Comparison of ENCODE assay signal across 10 cellular contexts in the genomic region with DNA sequence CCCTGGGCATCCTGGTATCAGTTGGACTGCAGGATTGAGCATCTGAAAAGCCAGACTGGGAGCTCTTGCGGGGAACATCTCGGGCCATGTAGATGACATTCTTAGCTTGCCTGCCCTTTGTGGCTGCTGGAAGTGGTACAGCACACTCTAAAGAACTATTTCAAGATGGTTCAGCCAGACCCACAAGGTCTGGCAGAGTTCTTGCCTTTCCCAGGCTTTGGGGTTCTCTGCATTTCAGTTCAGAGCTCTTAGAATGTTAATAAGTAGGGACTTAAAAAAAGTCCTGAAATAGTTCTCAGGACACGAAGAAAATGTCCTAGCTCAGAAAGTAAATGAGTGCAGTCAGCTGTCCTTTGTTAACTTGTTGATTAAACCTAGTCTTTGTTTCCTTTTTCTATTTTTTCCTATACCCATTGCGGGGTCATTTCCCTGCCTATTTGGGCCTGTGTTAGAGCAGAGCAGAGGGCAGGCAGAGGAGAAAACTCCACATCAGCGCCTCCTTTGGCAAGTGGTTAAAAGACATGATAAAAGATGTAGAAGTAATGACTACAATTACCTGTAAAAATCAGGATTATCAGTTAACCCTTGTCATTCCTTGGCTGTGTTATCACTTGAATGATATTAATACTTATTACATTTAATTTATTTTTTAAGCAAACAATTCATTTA.
DNase-seq lines count a peak whose midpoint lies in the region; ATAC-seq and TF ChIP-seq lines count a peak whose summit lies in the region.
"Had no signal": no experiment of that assay in that cellular context is flagged by ENCODE, and none has a peak within 500 bp of the region (broad histone marks: within the 10 kb centered on the region; RNA-seq: fewer than 3 reads in every experiment).

No MANE protein-coding gene starts in this region.

- ATAC-seq in GM19455 (IDR thresholded peaks at IDR 0.05; ENCODE audit: unreplicated experiment) (no peak), GM18909 (IDR thresholded peaks at IDR 0.05; ENCODE audit: poor library complexity, unreplicated experiment) (no peak)

- H3K27me3 Mint-ChIP-seq in endothelial cell (ENCODE audit: unreplicated experiment) (no peaks in the 10 kb centered on the region), osteocyte (ENCODE audit: unreplicated experiment) (peaks cover 4% of the 10 kb centered on the region)

- peak; percentile 61 for DNase-seq in NCI-H69 (lab: John Stamatoyannopoulos, UW)
- DNase-seq in endothelial cell (ENCODE audit: low spot score), result peak; percentile 54
- DNase-seq in osteocyte (ENCODE audit: extremely low spot score, unreplicated experiment), result no peak
- DNase-seq in NCI-H146 (lab: John Stamatoyannopoulos, UW), result no peak
- DNase-seq in stimulated activated CD4-positive, alpha-beta T cell treated with anti-CD3 and anti-CD28 coated beads, Interleukin-15, amount 100 ng/mL, for 24 hours, result no peak
- DNase-seq: activated gamma-delta T cell treated with Interleukin-2 at 50 U/mL for 16 hours had no signal

- H3K4me1 Mint-ChIP-seq in endothelial cell (ENCODE audit: unreplicated experiment) (peaks cover 34% of the 10 kb centered on the region), osteocyte (ENCODE audit: unreplicated experiment) (peaks cover 14% of the 10 kb centered on the region)

- H3K36me3 Mint-ChIP-seq in endothelial cell (ENCODE audit: low read depth, unreplicated experiment) (no peaks in the 10 kb centered on the region), osteocyte (ENCODE audit: unreplicated experiment) (no peaks in the 10 kb centered on the region)

- H3K27ac Mint-ChIP-seq in endothelial cell (ENCODE audit: unreplicated experiment) (no peak overlapping the region), osteocyte (ENCODE audit: unreplicated experiment) (no peak overlapping the region)
- H3K27ac Mint-ChIP-seq: T-helper 2 cell treated with Interferon-gamma antibody and Interleukin-4, amounts not matched to agents 5 μg/mL and 100 μg/mL, for 36 hours had no signal

- TF ChIP-seq CTCF in GM12872 (IDR thresholded peaks at IDR 0.05; ENCODE audit: insufficient read depth, low read depth, low read length) (0 out of 3 replicates have a peak, but pooled peaks have one; percentile 7), endothelial cell (IDR thresholded peaks at IDR 0.05; ENCODE audit: unreplicated experiment) (no peak), osteocyte (IDR thresholded peaks at IDR 0.05) (peak; percentile 36)

- no peaks in the 10 kb centered on the region for H3K9me3 Mint-ChIP-seq in endothelial cell (ENCODE audit: unreplicated experiment)
- no peaks in the 10 kb centered on the region for H3K9me3 Mint-ChIP-seq in osteocyte (ENCODE audit: unreplicated experiment)
- H3K9me3 Mint-ChIP-seq: T-helper 2 cell treated with Interferon-gamma antibody and Interleukin-4, amounts not matched to agents 5 μg/mL and 100 μg/mL, for 36 hours had no signal

- H3K4me3 Mint-ChIP-seq in endothelial cell (ENCODE audit: unreplicated experiment) (no peak overlapping the region), osteocyte (ENCODE audit: unreplicated experiment) (no peak overlapping the region)
- H3K4me3 Mint-ChIP-seq: T-helper 2 cell treated with Interferon-gamma antibody and Interleukin-4, amounts not matched to agents 5 μg/mL and 100 μg/mL, for 36 hours had no signal

Comparison
In these comparisons a context has a peak if more than half of its experiments do, and no peak if none do; other contexts are left out.
1. DNase-seq: peak in NCI-H69 (single experiment) and endothelial cell (single experiment); none in osteocyte (single experiment), NCI-H146 (single experiment) and stimulated activated CD4-positive, alpha-beta T cell treated with anti-CD3 and anti-CD28 coated beads, Interleukin-15, amount 100 ng/mL, for 24 hours (single experiment).